In the genomic region with DNA sequence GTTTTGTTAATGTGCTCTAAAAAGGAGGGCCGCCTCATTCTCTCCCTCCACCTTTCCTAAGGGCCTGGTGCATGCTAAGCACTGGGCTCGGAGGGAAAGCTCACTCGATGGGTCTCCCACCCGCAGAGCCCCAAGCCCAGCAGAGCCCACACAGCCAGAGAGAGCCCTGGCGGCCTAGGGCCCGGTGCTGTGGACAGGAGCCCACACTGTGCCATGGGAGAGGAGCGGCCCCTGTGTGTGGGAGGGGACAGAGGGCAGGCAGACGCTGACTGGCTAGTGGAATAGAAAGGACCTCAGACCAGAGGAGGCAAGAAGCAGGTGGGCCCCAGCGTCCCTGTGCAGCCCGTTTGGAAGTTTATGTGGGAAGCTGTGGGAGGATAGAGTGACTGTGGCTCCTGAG, we compare ENCODE assay signal across 26 cellular contexts. TPM values are rescaled to one million over a fixed set of nuclear protein-coding genes. Genes with fewer than 3 reads are reported as not detected.
DNase-seq lines count a peak whose midpoint lies in the region; ATAC-seq, FAIRE-seq and TF ChIP-seq lines count a peak whose summit lies in the region.
"Had no signal": no experiment of that assay in that cellular context is flagged by ENCODE, and none has a peak within 500 bp of the region (broad histone marks: within the 10 kb centered on the region; RNA-seq: fewer than 3 reads in every experiment).

No MANE protein-coding gene starts in this region.

- H3K27me3 Mint-ChIP-seq in natural killer cell treated with Interleukin-12 subunit alpha and Interleukin-12 subunit beta and Interleukin-15 and Interleukin-18, amount 100 ng/mL, for 72 hours = peaks cover 7 to 18% of the 10 kb centered on the region in 2 donors

- BruUV-seq in HepG2 (replicated peaks; lab: Mats Ljungman, UMichigan) = no TSS peak

- H3K9ac ChIP-seq in HepG2 (ENCODE audit: insufficient read depth, low read depth, low read length) = no peak overlapping the region
- H3K9ac ChIP-seq: BLaER1 had no signal

- no peak overlapping the region for H3K4me2 ChIP-seq in HepG2 (ENCODE audit: low read depth, low read length)
- H3K4me2 ChIP-seq: BLaER1 had no signal

- H3K27me3 ChIP-seq in HepG2 (ENCODE audit: control insufficient read depth in 1 of 2, insufficient read depth in 2 of 2, low read length in 2 of 2) (peaks cover 11 to 82% of the 10 kb centered on the region in 2 experiments; a peak in 4 of 5 replicates), right lobe of liver (no peaks in the 10 kb centered on the region), left ventricle myocardium inferior (ENCODE audit: low read depth) (peaks cover 12% of the 10 kb centered on the region)
- H3K27me3 ChIP-seq: BLaER1 had no signal

- no peak overlapping the region for H2AFZ ChIP-seq in HepG2 (ENCODE audit: low read length)

- in situ Hi-C loops in HepG2 (cut with HindIII; ENCODE audit: extremely low pct_ligation_motif_present, low pct_unique_long_range_greater_than_20kb) = no loop called here

- no peak overlapping the region for H3K27ac Mint-ChIP-seq in natural killer cell treated with Interleukin-12 subunit alpha and Interleukin-12 subunit beta and Interleukin-15 and Interleukin-18, amount 100 ng/mL, for 72 hours
- H3K27ac Mint-ChIP-seq: CD4-positive, CD25-positive, alpha-beta regulatory T cell had no signal

- no peak for TF ChIP-seq EP300 in HepG2 (IDR thresholded peaks at IDR 0.05; ENCODE audit: low read depth in 2 of 2, low read length in 2 of 2)
- TF ChIP-seq EP300 in HepG2 (CRISPR knock-in tag; IDR thresholded peaks at IDR 0.05; ENCODE audit: borderline replicate concordance) = no peak

- no peaks in the 10 kb centered on the region for H3K36me3 ChIP-seq in HepG2 (replicated peaks in 1 of 2; ENCODE audit: control insufficient read depth in 1 of 2, insufficient read depth in 2 of 2, low read length in 2 of 2)
- no peaks in the 10 kb centered on the region for H3K36me3 ChIP-seq in right lobe of liver
- no peaks in the 10 kb centered on the region for H3K36me3 ChIP-seq in left ventricle myocardium inferior
- H3K36me3 ChIP-seq: BLaER1, SJSA1 had no signal

- intact Hi-C loops in HepG2 (cut with micrococcal nuclease; ENCODE audit: unreplicated experiment) (no loop called here), right lobe of liver (cut with DNase I) (no loop called here), left ventricle myocardium inferior (cut with micrococcal nuclease) (no loop called here)

- WGBS in HepG2 (ENCODE audit: low lambda C conversion rate) = 11% methylated on average over 10 of the region's 10 CpGs
- WGBS in right lobe of liver (ENCODE audit: insufficient coverage, low coverage, low lambda C conversion rate, missing lambda C conversion rate) = 82% methylated on average over 3 of the region's 10 CpGs

- POLR2A ChIA-PET in HepG2 (lab: Yijun Ruan, JAX) = no interaction called here

- H3K27ac ChIP-seq in HepG2 (ENCODE audit: extremely low read length, insufficient read depth, low read length) (no peak overlapping the region), right lobe of liver (no peak overlapping the region), left ventricle myocardium inferior (replicated peaks) (peak overlapping the region; percentile 68)
- H3K27ac ChIP-seq: BLaER1, SJSA1 had no signal

- no peaks in the 10 kb centered on the region for H3K9me3 ChIP-seq in HepG2 (ENCODE audit: low read length)
- no peaks in the 10 kb centered on the region for H3K9me3 ChIP-seq in right lobe of liver
- no peaks in the 10 kb centered on the region for H3K9me3 ChIP-seq in left ventricle myocardium inferior (replicated peaks)
- H3K9me3 ChIP-seq: BLaER1, SJSA1 had no signal

- peaks cover 32 to 41% of the 10 kb centered on the region in 2 donors for H3K4me1 Mint-ChIP-seq in natural killer cell treated with Interleukin-12 subunit alpha and Interleukin-12 subunit beta and Interleukin-15 and Interleukin-18, amount 100 ng/mL, for 72 hours (ENCODE audit: low read depth in 2 of 2)

- CTCF ChIA-PET in HepG2 (lab: Yijun Ruan, JAX; ENCODE audit: low intra/inter-chr PET ratio, low total read pairs) = no interaction called here

- peak overlapping the region; percentile 55 for H3K4me3 Mint-ChIP-seq in natural killer cell treated with Interleukin-12 subunit alpha and Interleukin-12 subunit beta and Interleukin-15 and Interleukin-18, amount 100 ng/mL, for 72 hours
- H3K4me3 Mint-ChIP-seq: CD4-positive, CD25-positive, alpha-beta regulatory T cell had no signal

- no peak for TF ChIP-seq RAD21 in HepG2 (CRISPR knock-in tag; IDR thresholded peaks at IDR 0.05)

- H3K36me3 Mint-ChIP-seq in natural killer cell treated with Interleukin-12 subunit alpha and Interleukin-12 subunit beta and Interleukin-15 and Interleukin-18, amount 100 ng/mL, for 72 hours = no peaks in the 10 kb centered on the region
- H3K36me3 Mint-ChIP-seq: CD4-positive, CD25-positive, alpha-beta regulatory T cell had no signal

- ATAC-seq in HepG2 (peak; percentile 66), right lobe of liver (no peak)
- ATAC-seq in natural killer cell treated with Interleukin-12 subunit alpha and Interleukin-12 subunit beta and Interleukin-15 and Interleukin-18, amount 100 ng/mL, for 72 hours = no peak
- ATAC-seq: PC-3 had no signal

- DNase-seq in HepG2 (ENCODE audit: low spot score) (no peak), right lobe of liver (no peak), left ventricle myocardium inferior (no peak), hippocampal formation (lab: John Stamatoyannopoulos, UW) (no peak), iPS-NIHi11 (ENCODE audit: low spot score) (no peak), NCI-H1092 treated with DMSO at 0.1 percent for 48 hours (lab: John Stamatoyannopoulos, UW) (no peak)
- DNase-seq in natural killer cell treated with Interleukin-12 subunit alpha and Interleukin-12 subunit beta and Interleukin-15 and Interleukin-18, amount 100 ng/mL, for 72 hours (ENCODE audit: low spot score) = no peak
- DNase-seq: CD4-positive, CD25-positive, alpha-beta regulatory T cell; DMS153; DND-41; H7; KBM-7; NCI-H1417; NCI-H1694; NCI-H2029 treated with DMSO at 0.1 percent for 48 hours; NCI-H446 treated with DMSO at 0.1 percent for 48 hours; NCI-H526; NCI-H82; NK-92 treated with Interleukin-12 subunit alpha and Interleukin-12 subunit beta, amount 100 ng/mL, for 24 hours; PC-3 had no signal

- no peaks in the 10 kb centered on the region for H3K79me2 ChIP-seq in HepG2 (ENCODE audit: insufficient read depth, low read length)

- TF ChIP-seq POLR2A in HepG2 (IDR thresholded peaks at IDR 0.05; ENCODE audit: insufficient read depth in 1 of 2, low read depth in 2 of 2, low read length in 2 of 2) (no peak), right lobe of liver (IDR thresholded peaks at IDR 0.05) (no peak)

- FAIRE-seq in HepG2 (lab: Jason Lieb, UNC) = no peak
- FAIRE-seq: GM12892, GM19239, HTR-8/SVneo had no signal

- no peaks in the 10 kb centered on the region for H4K20me1 ChIP-seq in HepG2 (ENCODE audit: insufficient read depth, low read length)
- H4K20me1 ChIP-seq: BLaER1 had no signal

- H3K9me3 Mint-ChIP-seq in natural killer cell treated with Interleukin-12 subunit alpha and Interleukin-12 subunit beta and Interleukin-15 and Interleukin-18, amount 100 ng/mL, for 72 hours = no peaks in the 10 kb centered on the region
- H3K9me3 Mint-ChIP-seq: CD4-positive, CD25-positive, alpha-beta regulatory T cell had no signal

- H3K4me1 ChIP-seq in HepG2 (ENCODE audit: insufficient read depth, low read length) = no peaks in the 10 kb centered on the region
- no peaks in the 10 kb centered on the region for H3K4me1 ChIP-seq in right lobe of liver
- peaks cover 93% of the 10 kb centered on the region for H3K4me1 ChIP-seq in left ventricle myocardium inferior

- TF ChIP-seq CTCF in HepG2 (CRISPR knock-in tag; IDR thresholded peaks at IDR 0.05) (no peak), right lobe of liver (IDR thresholded peaks at IDR 0.05) (no peak), left ventricle myocardium inferior (IDR thresholded peaks at IDR 0.05; ENCODE audit: borderline replicate concordance) (no peak)

- H3K4me3 ChIP-seq in HepG2 (replicated peaks in 1 of 3; ENCODE audit: insufficient read depth in 1 of 3, low read depth in 2 of 3, low read length in 3 of 3) (no peak overlapping the region), right lobe of liver (no peak overlapping the region), left ventricle myocardium inferior (no peak overlapping the region)
- H3K4me3 ChIP-seq: BLaER1, SJSA1 had no signal

RNA-seq across cellular contexts. Expression of a gene that starts 49.4 kb away (rescaled TPM):
- total RNA-seq in HepG2 (2016; rRNA removed; fragmentation: Illumina TruSeq; extraction: Trizol) = 0.09 and 0.15 TPM in 2 replicates
- total RNA-seq in HepG2 (2016; cell fraction: cytosol; rRNA removed; fragmentation: Illumina TruSeq; extraction: Trizol; ENCODE audit: low read depth) = not detected in 2 replicates
- 0.24 TPM in 1 of 2 replicates, not detected in the other for total RNA-seq in HepG2 (2016; cell fraction: insoluble cytoplasmic fraction; rRNA removed; fragmentation: Illumina TruSeq; extraction: Trizol)
- total RNA-seq in HepG2 (2016; cell fraction: membrane; rRNA removed; fragmentation: Illumina TruSeq; extraction: Trizol) = 0.09 and 0.17 TPM in 2 replicates
- total RNA-seq in HepG2 (2016; cell fraction: nucleus; rRNA removed; fragmentation: Illumina TruSeq; extraction: Trizol) = 0.22 TPM in 1 of 2 replicates, not detected in the other
- polyA plus RNA-seq in HepG2 (2011; rRNA removed) = 0.12 and 0.17 TPM in 2 replicates
- 0.09 and 0.19 TPM in 2 replicates for polyA plus RNA-seq in HepG2 (2011; cell fraction: cytosol; rRNA removed)
- polyA plus RNA-seq in HepG2 (2011; cell fraction: nucleus; rRNA removed) = 0.14 and 0.16 TPM in 2 replicates
- 0.05 TPM in 1 of 2 replicates, not detected in the other for polyA plus RNA-seq in HepG2 (2012)
- 0.07 and 0.10 TPM in 2 replicates for polyA plus RNA-seq in HepG2 (2016; cell fraction: cytosol; fragmentation: Illumina TruSeq; extraction: Trizol; ENCODE audit: low read depth)
- 0.13 TPM in 2 replicates for polyA plus RNA-seq in HepG2 (2016; cell fraction: insoluble cytoplasmic fraction; fragmentation: Illumina TruSeq; extraction: Trizol; ENCODE audit: low read depth)
- polyA plus RNA-seq in HepG2 (2016; cell fraction: membrane; fragmentation: Illumina TruSeq; extraction: Trizol; ENCODE audit: low read depth) = 0.15 and 0.18 TPM in 2 replicates
- 0.33 and 0.39 TPM in 2 replicates for polyA plus RNA-seq in HepG2 (2016; cell fraction: nucleus; fragmentation: Illumina TruSeq; extraction: Trizol; ENCODE audit: insufficient read depth, low read depth)
- polyA minus RNA-seq in HepG2 (2011; rRNA and poly(A)+ RNA removed; ENCODE audit: low replicate concordance) = 0.18 TPM in 1 of 2 replicates, not detected in the other
- polyA minus RNA-seq in HepG2 (2011; cell fraction: cytosol; rRNA and poly(A)+ RNA removed) = 0.26 TPM in 1 of 2 replicates, not detected in the other
- not detected in 2 replicates for polyA minus RNA-seq in HepG2 (2011; cell fraction: nucleus; rRNA and poly(A)+ RNA removed)
- not detected for total RNA-seq in right lobe of liver
- total RNA-seq in left ventricle myocardium inferior = 0.30 TPM
- not detected for total RNA-seq in natural killer cell treated with Interleukin-12 subunit alpha and Interleukin-12 subunit beta and Interleukin-15 and Interleukin-18, amount 100 ng/mL, for 72 hours
- total RNA-seq: CD4-positive, CD25-positive, alpha-beta regulatory T cell; MCF 10A had no signal
- polyA plus RNA-seq: CD4-positive, CD25-positive, alpha-beta regulatory T cell had no signal

RNA-seq across cellular contexts. Expression of a gene that starts 49.7 kb away (rescaled TPM):
- total RNA-seq in HepG2 (2016; rRNA removed; fragmentation: Illumina TruSeq; extraction: Trizol) = 318 and 642 TPM in 2 replicates
- 56.1 and 61.3 TPM in 2 replicates for total RNA-seq in HepG2 (2016; cell fraction: cytosol; rRNA removed; fragmentation: Illumina TruSeq; extraction: Trizol; ENCODE audit: low read depth)
- total RNA-seq in HepG2 (2016; cell fraction: insoluble cytoplasmic fraction; rRNA removed; fragmentation: Illumina TruSeq; extraction: Trizol) = 300 and 675 TPM in 2 replicates
- total RNA-seq in HepG2 (2016; cell fraction: membrane; rRNA removed; fragmentation: Illumina TruSeq; extraction: Trizol) = 124 and 135 TPM in 2 replicates
- 502 and 568 TPM in 2 replicates for total RNA-seq in HepG2 (2016; cell fraction: nucleus; rRNA removed; fragmentation: Illumina TruSeq; extraction: Trizol)
- 418 and 586 TPM in 2 replicates for polyA plus RNA-seq in HepG2 (2011; rRNA removed)
- polyA plus RNA-seq in HepG2 (2011; cell fraction: cytosol; rRNA removed) = 484 and 553 TPM in 2 replicates
- polyA plus RNA-seq in HepG2 (2011; cell fraction: nucleus; rRNA removed) = 135 and 158 TPM in 2 replicates
- 484 and 600 TPM in 2 replicates for polyA plus RNA-seq in HepG2 (2012)
- polyA plus RNA-seq in HepG2 (2016; cell fraction: cytosol; fragmentation: Illumina TruSeq; extraction: Trizol; ENCODE audit: low read depth) = 61.3 and 65.3 TPM in 2 replicates
- 289 and 301 TPM in 2 replicates for polyA plus RNA-seq in HepG2 (2016; cell fraction: insoluble cytoplasmic fraction; fragmentation: Illumina TruSeq; extraction: Trizol; ENCODE audit: low read depth)
- 102 and 106 TPM in 2 replicates for polyA plus RNA-seq in HepG2 (2016; cell fraction: membrane; fragmentation: Illumina TruSeq; extraction: Trizol; ENCODE audit: low read depth)
- polyA plus RNA-seq in HepG2 (2016; cell fraction: nucleus; fragmentation: Illumina TruSeq; extraction: Trizol; ENCODE audit: insufficient read depth, low read depth) = 690 and 757 TPM in 2 replicates
- polyA minus RNA-seq in HepG2 (2011; rRNA and poly(A)+ RNA removed; ENCODE audit: low replicate concordance) = 87.6 and 158 TPM in 2 replicates
- polyA minus RNA-seq in HepG2 (2011; cell fraction: cytosol; rRNA and poly(A)+ RNA removed) = 230 and 245 TPM in 2 replicates
- polyA minus RNA-seq in HepG2 (2011; cell fraction: nucleus; rRNA and poly(A)+ RNA removed) = 115 and 127 TPM in 2 replicates
- 100 to 1,000 TPM; 141 to 232 (median 191) TPM for total RNA-seq in right lobe of liver
- 107 TPM for total RNA-seq in left ventricle myocardium inferior
- 100 to 1,000 TPM; 214 to 236 TPM for total RNA-seq in natural killer cell treated with Interleukin-12 subunit alpha and Interleukin-12 subunit beta and Interleukin-15 and Interleukin-18, amount 100 ng/mL, for 72 hours
